ENCODE assay signal across 8 cellular contexts in genomic region chr12:80195143-80195726, GRCh38.
A peak's percentile ranks its signal among the peaks of the same experiment; 100 is the strongest.
DNase-seq lines count a peak whose midpoint lies in the region; ATAC-seq and TF ChIP-seq lines count a peak whose summit lies in the region.

No MANE protein-coding gene starts in this region.

- no peaks in the 10 kb centered on the region for H3K27me3 ChIP-seq in esophagus muscularis mucosa
- no peaks in the 10 kb centered on the region for H3K27me3 ChIP-seq in psoas muscle (ENCODE audit: insufficient read depth in 3 of 3, low read length in 2 of 3)

- H3K36me3 ChIP-seq in esophagus muscularis mucosa (no peaks in the 10 kb centered on the region), psoas muscle (ENCODE audit: insufficient read depth in 1 of 2, low read depth in 1 of 2) (no peaks in the 10 kb centered on the region)

- no peaks in the 10 kb centered on the region for H3K9me3 ChIP-seq in esophagus muscularis mucosa
- H3K9me3 ChIP-seq in psoas muscle, result no peaks in the 10 kb centered on the region

- H3K4me3 ChIP-seq in esophagus muscularis mucosa (no peak overlapping the region), psoas muscle (no peak overlapping the region)

- no peak for TF ChIP-seq EP300 in esophagus muscularis mucosa (IDR thresholded peaks at IDR 0.05)

- peak; percentile 55 for ATAC-seq in HG02981 (IDR thresholded peaks at IDR 0.05; ENCODE audit: unreplicated experiment)
- ATAC-seq in psoas muscle, result peak in 1 of 4 donors; percentile 38

- intact Hi-C loops in esophagus muscularis mucosa (cut with DNase I), result loop anchor here (2.0 to 10.0 kb wide), 2 partner anchors 76 to 780 kb away; no protein-coding TSS in a partner anchor
- intact Hi-C loops in psoas muscle (cut with DNase I), result loop anchor here in 1 of 2 donors (2.0 kb wide), 1 partner anchor 76 kb away; no protein-coding TSS in a partner anchor

- TF ChIP-seq POLR2A in esophagus muscularis mucosa (IDR thresholded peaks at IDR 0.05; ENCODE audit: low read depth), result no peak

- H3K4me1 ChIP-seq in esophagus muscularis mucosa, result peaks cover 0 to 14% (median 6%) of the 10 kb centered on the region in 4 donors
- H3K4me1 ChIP-seq in psoas muscle, result peaks cover 5% of the 10 kb centered on the region

- TF ChIP-seq CTCF in esophagus muscularis mucosa (IDR thresholded peaks at IDR 0.05), result peak; percentile 51 to 68 (median 60)
- TF ChIP-seq CTCF in psoas muscle (IDR thresholded peaks at IDR 0.05), result peak; percentile 54

- 0% methylated on average over 1 of the region's 1 CpG for WGBS in esophagus muscularis mucosa
- 0 to 5% (median 4%) methylated on average over 1 of the region's 1 CpG for WGBS in psoas muscle, 3 donors

- H3K27ac ChIP-seq in esophagus muscularis mucosa (replicated peaks in 1 of 4) (no peak overlapping the region), psoas muscle (no peak overlapping the region)

- peak; percentile 38 for DNase-seq in NCI-H2107 treated with DMSO at 0.1 percent for 48 hours (lab: John Stamatoyannopoulos, UW; ENCODE audit: unreplicated experiment)
- no peak for DNase-seq in NCI-H2107 (lab: John Stamatoyannopoulos, UW)
- peak; percentile 74 for DNase-seq in OCI-M1 (lab: John Stamatoyannopoulos, UW)
- no peak for DNase-seq in esophagus muscularis mucosa (ENCODE audit: extremely low spot score)
- no peak for DNase-seq in psoas muscle
- no peak for DNase-seq in ecto neural progenitor cell (ENCODE audit: low spot score)
- DNase-seq in cerebellar nuclear complex (lab: John Stamatoyannopoulos, UW), result no peak

Comparison
In these comparisons a context has a peak if more than half of its experiments do, and no peak if none do; other contexts are left out.
1. DNase-seq: peak in NCI-H2107 treated with DMSO at 0.1 percent for 48 hours (single experiment) and OCI-M1 (single experiment); none in NCI-H2107 (single experiment), esophagus muscularis mucosa (single experiment), psoas muscle (0 of 2), ecto neural progenitor cell (single experiment) and cerebellar nuclear complex (0 of 2).